ENCODE assay signal across 13 cellular contexts in genomic region chr4:37687666-37688065, GRCh38. TPM values are rescaled to one million over a fixed set of nuclear protein-coding genes. Genes with fewer than 3 reads are reported as not detected.
DNase-seq lines count a peak whose midpoint lies in the region; ATAC-seq, FAIRE-seq and TF ChIP-seq lines count a peak whose summit lies in the region.
"Had no signal": no experiment of that assay in that cellular context is flagged by ENCODE, and none has a peak within 500 bp of the region (broad histone marks: within the 10 kb centered on the region; RNA-seq: fewer than 3 reads in every experiment).

No MANE protein-coding gene starts in this region.

- H3K4me1 Mint-ChIP-seq in activated T-cell treated with anti-CD3 and anti-CD28 coated beads, Interleukin-2, amount 50 U/mL, for 4 hours (ENCODE audit: low read depth): peaks cover 27% of the 10 kb centered on the region
- H3K4me1 Mint-ChIP-seq in naive B cell: peaks cover 22 to 28% (median 27%) of the 10 kb centered on the region in 3 donors

- in situ Hi-C loops in GM12878 (cut with MboI): no loop called here

- WGBS in GM12878 (ENCODE audit: insufficient coverage, insufficient replicate concordance, low lambda C conversion rate, missing lambda C conversion rate): 98% methylated on average over 9 of the region's 9 CpGs

- H3K4me3 ChIP-seq in GM12878: no peak overlapping the region

- FAIRE-seq in GM12878 (lab: Jason Lieb, UNC): no peak
- FAIRE-seq: astrocyte, frontal cortex had no signal

- peaks cover 3% of the 10 kb centered on the region for H3K9me3 Mint-ChIP-seq in activated T-cell treated with anti-CD3 and anti-CD28 coated beads, Interleukin-2, amount 50 U/mL, for 4 hours
- H3K9me3 Mint-ChIP-seq in naive B cell: peaks cover 0 to 11% (median 3%) of the 10 kb centered on the region in 7 donors

- no peaks in the 10 kb centered on the region for H4K20me1 ChIP-seq in GM12878 (ENCODE audit: control insufficient read depth, insufficient read depth)

- H3K4me1 ChIP-seq in GM12878 (ENCODE audit: control insufficient read depth, insufficient read depth, low read length): peaks cover 11% of the 10 kb centered on the region

- POLR2A ChIA-PET in GM12878 (lab: Charles Lee): interaction anchor here (0.6 to 1.2 kb wide), 3 partner anchors 9 to 29 kb away, joined by 3 to 4 read pairs (median 3); no protein-coding TSS in a partner anchor

- H3K79me2 ChIP-seq in GM12878 (ENCODE audit: control insufficient read depth, insufficient read depth, low read length): peaks cover 24% of the 10 kb centered on the region

- H3K9me3 ChIP-seq in GM12878 (replicated peaks; ENCODE audit: control insufficient read depth, insufficient read depth, low read length): no peaks in the 10 kb centered on the region

- CTCF ChIA-PET in GM12878 (lab: Yijun Ruan, JAX): interaction anchor here (0.7 to 1.4 kb wide), 3 partner anchors 30 to 348 kb away, joined by 3 to 5 read pairs (median 3); no protein-coding TSS in a partner anchor

- no peak for TF ChIP-seq EP300 in GM12878 (IDR thresholded peaks at IDR 0.05; ENCODE audit: borderline replicate concordance in 1 of 2, control insufficient read depth in 1 of 2, low read depth in 2 of 2, low read length in 2 of 2)

- H3K36me3 Mint-ChIP-seq in activated T-cell treated with anti-CD3 and anti-CD28 coated beads, Interleukin-2, amount 50 U/mL, for 4 hours (ENCODE audit: insufficient read depth): peaks cover 4% of the 10 kb centered on the region
- peaks cover 3 to 7% of the 10 kb centered on the region in 2 donors for H3K36me3 Mint-ChIP-seq in naive B cell

- RAD21 ChIA-PET in GM12878 (lab: Charles Lee; ENCODE audit: unreplicated experiment): interaction anchor here (1.0 to 2.0 kb wide), 3 partner anchors 8 to 291 kb away, joined by 3 to 6 read pairs (median 5); no protein-coding TSS in a partner anchor

- H3K27ac ChIP-seq in GM12878 (ENCODE audit: control insufficient read depth, insufficient read depth) (no peak overlapping the region), substantia nigra (ENCODE audit: low read depth, low read length, poor library complexity, severe bottlenecking) (peak overlapping the region; percentile 21)

- peak overlapping the region; percentile 84; the same call in 1 of the 2 replicates for H2AFZ ChIP-seq in GM12878 (ENCODE audit: control insufficient read depth, low read depth, low read length)

- H3K27me3 Mint-ChIP-seq in activated T-cell treated with anti-CD3 and anti-CD28 coated beads, Interleukin-2, amount 50 U/mL, for 4 hours (ENCODE audit: low read depth): no peaks in the 10 kb centered on the region
- H3K27me3 Mint-ChIP-seq in naive B cell: peaks cover 0 to 15% (median 9%) of the 10 kb centered on the region in 3 donors

- no peak overlapping the region for H3K9ac ChIP-seq in GM12878 (ENCODE audit: control insufficient read depth, insufficient read depth, low read length)

- no peak for TF ChIP-seq RAD21 in GM12878 (IDR thresholded peaks at IDR 0.05; ENCODE audit: insufficient read depth, low read depth, low read length)

- no peak for TF ChIP-seq CTCF in GM12878 (IDR thresholded peaks at IDR 0.05 in 2 of 3, conservative IDR thresholded peaks at IDR 0.05 in 1 of 3; ENCODE audit: control insufficient read depth in 2 of 3, extremely low read depth in 1 of 3, insufficient read depth in 1 of 3, low read depth in 3 of 3, low read length in 3 of 3)

- intact Hi-C loops in GM12878 (cut with micrococcal nuclease; ENCODE audit: unreplicated experiment): loop anchor here (2.0 kb wide), 1 partner anchor 139 kb away; the partner anchor contains the start of gene PGM2

- peak overlapping the region in 2 of 6 donors; percentile 7 to 54 for H3K27ac Mint-ChIP-seq in naive B cell

- no peaks in the 10 kb centered on the region for H3K36me3 ChIP-seq in GM12878 (ENCODE audit: control insufficient read depth in 2 of 2, insufficient read depth in 2 of 2, low read length in 1 of 2)

- SMC1A ChIA-PET in GM12878 (lab: Charles Lee; ENCODE audit: uncharacterized antibody, unreplicated experiment): interaction anchor here (0.9 to 2.4 kb wide), 5 partner anchors 12 to 28 kb away, joined by 3 to 12 read pairs (median 3); no protein-coding TSS in a partner anchor

- H3K27me3 ChIP-seq in GM12878 (replicated peaks in 1 of 2; ENCODE audit: control insufficient read depth in 2 of 2, insufficient read depth in 2 of 2, low read length in 1 of 2): no peaks in the 10 kb centered on the region

- H3K4me3 Mint-ChIP-seq in activated T-cell treated with anti-CD3 and anti-CD28 coated beads, Interleukin-2, amount 50 U/mL, for 4 hours: peak overlapping the region; percentile 89
- H3K4me3 Mint-ChIP-seq in naive B cell: peak overlapping the region in 5 of 8 donors; percentile 92 to 98 (median 96)

- no peak for DNase-seq in activated T-cell treated with anti-CD3 and anti-CD28 coated beads, Interleukin-2, amount 50 U/mL, for 4 hours
- DNase-seq in activated T-cell treated with anti-CD3 and anti-CD28 coated beads, Interleukin-2, amount 50 U/mL, for 48 hours: no peak
- no peak for DNase-seq in GM12878 (ENCODE audit: low read depth, low spot score)
- DNase-seq in naive B cell: no peak
- peak in 2 of 49 donors; percentile 28 to 48 for DNase-seq in substantia nigra (lab: John Stamatoyannopoulos, UW)
- no peak for DNase-seq in SHP77 (lab: John Stamatoyannopoulos, UW)
- no peak for DNase-seq in DMS53 treated with DMSO at 0.1 percent for 48 hours (lab: John Stamatoyannopoulos, UW; ENCODE audit: unreplicated experiment)
- DNase-seq: activated CD4-positive, alpha-beta T cell treated with anti-CD3 and anti-CD28 coated beads, Interleukin-2, amount 10 ng/mL, durations not matched to agents 24 days and 14 days; NCI-H774; right cardiac atrium had no signal

- ATAC-seq in activated T-cell treated with anti-CD3 and anti-CD28 coated beads, Interleukin-2, amount 50 U/mL, for 4 hours: no peak
- ATAC-seq in GM12878: no peak
- no peak for ATAC-seq in naive B cell (ENCODE audit: low read depth in 2 of 2)
- no peak for ATAC-seq in HG03135 (IDR thresholded peaks at IDR 0.05; ENCODE audit: unreplicated experiment)
- ATAC-seq: right cardiac atrium had no signal

- no peak for TF ChIP-seq POLR2A in GM12878 (IDR thresholded peaks at IDR 0.05; ENCODE audit: low read depth, low read length)

- no peak overlapping the region for H3K4me2 ChIP-seq in GM12878 (ENCODE audit: control insufficient read depth, insufficient read depth)

- BruUV-seq in GM12878 (replicated peaks; lab: Mats Ljungman, UMichigan): no TSS peak

TF ChIP-seq in GM12878, 131 proteins besides CTCF, POLR2A, EP300 and RAD21 (continues in another document):
- TF ChIP-seq SMARCA5 (IDR thresholded peaks at IDR 0.05) (no peak), HDAC6 (IDR thresholded peaks at IDR 0.05; ENCODE audit: unreplicated experiment) (no peak), PML (IDR thresholded peaks at IDR 0.05; ENCODE audit: low read length) (no peak), ATF3 (IDR thresholded peaks at IDR 0.05; ENCODE audit: borderline replicate concordance, extremely low read depth, low read depth, low read length) (no peak), NR2C2 (IDR thresholded peaks at IDR 0.05; ENCODE audit: borderline replicate concordance, control insufficient read depth, insufficient read length, low read depth) (no peak), JUNB (IDR thresholded peaks at IDR 0.05) (no peak), IKZF1 (conservative IDR thresholded peaks at IDR 0.05) (no peak)

RNA-seq across cellular contexts. Expression of gene RELL1, which starts 1.5 kb away (rescaled TPM):
- 1 to 10 TPM; 7.7 to 9.0 (median 8.2) TPM for total RNA-seq in activated T-cell treated with anti-CD3 and anti-CD28 coated beads, Interleukin-2, amount 50 U/mL, for 4 hours
- 5.7 and 7.3 TPM in 2 replicates for total RNA-seq in GM12878 (2013; cell fraction: nucleolus; rRNA removed)
- total RNA-seq in GM12878 (2014; rRNA removed) (10.9 and 11.0 TPM in 2 replicates), GM12878 (2014; rRNA removed; fragmentation: Illumina TruSeq; extraction: Trizol) (8.1 and 9.3 TPM in 2 replicates), GM12878 (2021) (6.0 and 6.9 TPM in 2 replicates)
- polyA plus RNA-seq in GM12878 (2011; ENCODE audit: low read depth): 0.88 TPM
- polyA plus RNA-seq in GM12878 (2011; rRNA removed) (3.4 TPM in 2 replicates), GM12878 (2014; fragmentation: Illumina TruSeq; extraction: Trizol) (1.5 and 1.6 TPM in 2 replicates), GM12878 (2014; fragmentation: Nextera tagmentation; extraction: Ambion mirVana) (under 1 TPM; 0.20 to 0.26 TPM), GM12878 (2014; rRNA removed) (4.1 and 5.3 TPM in 2 replicates), GM12878 (2016; fragmentation: Nextera tagmentation; extraction: Ambion mirVana) (1 to 10 TPM; 3.8 to 4.4 TPM), naive B cell (ENCODE audit: low read depth in 6 of 6) (1 to 10 TPM in 1 of 6 donors, under 1 TPM in 3, not detected in 2; 0.32 to 1.2 (median 0.59) TPM)
- 3.2 and 3.4 TPM in 2 replicates for polyA plus RNA-seq in GM12878 (2011; cell fraction: cytosol; rRNA removed)
- 4.1 and 5.4 TPM in 2 replicates for polyA plus RNA-seq in GM12878 (2011; cell fraction: nucleus; rRNA removed)
- polyA plus RNA-seq in GM12878 (2012): 1.9 and 2.4 TPM in 2 replicates
- 8.9 and 9.4 TPM in 2 replicates for polyA minus RNA-seq in GM12878 (2011; rRNA and poly(A)+ RNA removed)
- 4.9 and 5.4 TPM in 2 replicates for polyA minus RNA-seq in GM12878 (2011; cell fraction: cytosol; rRNA and poly(A)+ RNA removed)
- 3.9 and 8.9 TPM in 2 replicates for polyA minus RNA-seq in GM12878 (2011; cell fraction: nucleus; rRNA and poly(A)+ RNA removed)
